In the genomic region with DNA sequence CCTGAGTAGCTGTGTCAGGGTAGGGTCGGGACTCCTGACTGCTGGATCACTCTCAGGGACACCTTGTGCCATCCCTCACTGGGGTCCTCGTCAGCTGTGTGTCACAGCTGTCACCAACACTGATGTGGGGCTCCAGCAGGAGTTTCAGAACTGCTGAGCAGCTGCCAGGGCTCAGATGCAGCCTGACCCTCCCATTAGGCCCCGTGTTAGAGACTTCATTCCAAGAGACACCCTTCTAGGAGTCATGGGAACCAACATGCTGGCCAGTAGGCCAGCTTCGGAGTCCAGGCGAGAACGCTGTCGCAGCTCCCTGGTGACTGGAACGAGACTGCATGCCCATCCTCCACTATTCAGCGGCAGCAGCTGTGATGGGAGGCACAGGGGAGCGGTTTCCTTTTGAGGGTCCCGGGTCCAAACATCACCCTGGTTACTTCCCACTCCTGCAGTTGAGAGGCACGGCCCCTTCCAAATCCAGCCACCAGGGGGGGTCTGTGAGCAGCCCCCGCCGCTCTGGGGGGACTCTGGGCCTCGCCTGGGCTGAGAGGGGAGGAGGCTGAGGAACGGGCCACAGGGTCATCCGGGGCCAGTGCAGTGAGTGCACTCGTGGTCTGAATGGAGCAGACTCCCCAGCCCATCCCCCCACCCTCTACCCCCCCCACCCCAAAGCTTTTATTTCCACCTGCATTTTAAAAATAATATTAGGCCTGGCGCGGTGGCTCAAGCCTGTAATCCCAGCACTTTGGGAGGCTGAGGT, we compare ENCODE assay signal across 8 cellular contexts. TPM values are rescaled to one million over a fixed set of nuclear protein-coding genes. Genes with fewer than 3 reads are reported as not detected.
DNase-seq lines count a peak whose midpoint lies in the region; ATAC-seq lines count a peak whose summit lies in the region.

No MANE protein-coding gene starts in this region.

- DNase-seq in CD1c-positive myeloid dendritic cell (ENCODE audit: extremely low spot score) (peak; percentile 81), T-cell (peak in 32 of 34 experiments; percentile 39 to 80 (median 68)), amygdala (lab: John Stamatoyannopoulos, UW) (peak in 47 of 56 donors; percentile 10 to 72 (median 43)), hepatic stellate cell (ENCODE audit: low spot score) (peak; percentile 81), NCI-H446 treated with DMSO at 0.1 percent for 48 hours (lab: John Stamatoyannopoulos, UW) (no peak), NCI-H2107 treated with DMSO at 0.1 percent for 48 hours (lab: John Stamatoyannopoulos, UW; ENCODE audit: unreplicated experiment) (no peak)
- peak; percentile 53 to 72 for DNase-seq in stimulated activated CD4-positive, alpha-beta T cell treated with anti-CD3 and anti-CD28 coated beads, Interleukin-15, amount 100 ng/mL, for 1 hour (ENCODE audit: low read depth in 1 of 2, low spot score in 1 of 2)

- POLR2A ChIA-PET in T-cell (lab: Charles Lee): interaction anchor here (0.6 to 1.9 kb wide), 7 partner anchors 9 to 154 kb away, joined by 3 to 12 read pairs (median 3); a partner anchor contains a TSS

- CTCF ChIA-PET in T-cell (lab: Charles Lee): interaction anchor here (0.5 to 6.3 kb wide), 24 partner anchors 8 to 1364 kb away, joined by 3 to 44 read pairs (median 5); no protein-coding TSS in a partner anchor

- H3K9me3 Mint-ChIP-seq in T-cell: no peaks in the 10 kb centered on the region

- H3K27me3 Mint-ChIP-seq in T-cell: no peaks in the 10 kb centered on the region

- peak; percentile 29 for ATAC-seq in HG03354 (IDR thresholded peaks at IDR 0.05; ENCODE audit: poor library complexity, severe bottlenecking, unreplicated experiment)
- ATAC-seq in T-cell (replicated peaks in 1 of 4): peak; percentile 10 to 33 (median 26)

- H3K4me1 Mint-ChIP-seq in T-cell: peaks cover 89 to 95% (median 91%) of the 10 kb centered on the region in 3 donors

- H3K4me3 Mint-ChIP-seq in T-cell: peak overlapping the region in 1 of 3 donors; percentile 61

- H3K27ac Mint-ChIP-seq in T-cell: peak overlapping the region; percentile 97 to 98

- peaks cover 2% of the 10 kb centered on the region for H3K36me3 Mint-ChIP-seq in T-cell

RNA-seq across cellular contexts. Expression of a gene that starts 12.6 kb away (rescaled TPM):
- total RNA-seq in T-cell: 100 to 1,000 TPM; 503 to 749 (median 693) TPM

Comparison
In these comparisons a context has a peak if more than half of its experiments do, and no peak if none do; other contexts are left out.
1. DNase-seq: peak in CD1c-positive myeloid dendritic cell (single experiment), T-cell (32 of 34), amygdala (47 of 56), hepatic stellate cell (single experiment) and stimulated activated CD4-positive, alpha-beta T cell treated with anti-CD3 and anti-CD28 coated beads, Interleukin-15, amount 100 ng/mL, for 1 hour (2 of 2); none in NCI-H446 treated with DMSO at 0.1 percent for 48 hours (single experiment) and NCI-H2107 treated with DMSO at 0.1 percent for 48 hours (single experiment).